Comparison of ENCODE assay signal across 2 cellular contexts in the genomic region with DNA sequence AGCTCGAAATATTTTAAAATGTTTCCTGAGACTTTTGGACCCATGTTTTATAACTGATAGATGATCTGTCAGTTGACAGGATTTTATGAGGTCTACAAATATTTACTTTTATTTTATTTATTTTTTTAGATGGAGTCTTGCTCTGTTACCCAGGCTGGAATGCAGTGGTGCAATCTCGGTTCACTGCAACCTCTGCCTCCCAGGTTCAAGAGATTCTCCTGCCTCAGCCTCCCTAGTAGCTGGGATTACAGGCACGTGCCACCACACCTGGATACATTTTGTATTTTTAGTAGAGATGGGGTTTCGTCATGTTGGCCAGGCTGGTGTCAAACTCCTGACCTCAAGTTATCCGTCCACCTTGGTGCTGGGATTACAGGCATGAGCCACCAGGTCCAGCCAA. TPM values are rescaled to one million over a fixed set of nuclear protein-coding genes. Genes with fewer than 3 reads are reported as not detected.
"Had no signal": no experiment of that assay in that cellular context is flagged by ENCODE, and none has a peak within 500 bp of the region (broad histone marks: within the 10 kb centered on the region; RNA-seq: fewer than 3 reads in every experiment).

No MANE protein-coding gene starts in this region.

RNA-seq across cellular contexts. Expression of a gene that starts 50.0 kb away (rescaled TPM):
- total RNA-seq: G401, GM12878 had no signal
- polyA plus RNA-seq: GM12878 had no signal
